ENCODE assay signal across 26 cellular contexts in genomic region chr7:77441046-77441445, GRCh38. TPM values are rescaled to one million over a fixed set of nuclear protein-coding genes. Genes with fewer than 3 reads are reported as not detected.
DNase-seq lines count a peak whose midpoint lies in the region; ATAC-seq, FAIRE-seq and TF ChIP-seq lines count a peak whose summit lies in the region.
"Had no signal": no experiment of that assay in that cellular context is flagged by ENCODE, and none has a peak within 500 bp of the region (broad histone marks: within the 10 kb centered on the region; RNA-seq: fewer than 3 reads in every experiment).

No MANE protein-coding gene starts in this region.

- in situ Hi-C loops in HepG2 (cut with HindIII; ENCODE audit: extremely low pct_ligation_motif_present, low pct_unique_long_range_greater_than_20kb) = no loop called here

- H3K9ac ChIP-seq in HepG2 (ENCODE audit: insufficient read depth, low read depth, low read length) = no peak overlapping the region

- no peak overlapping the region for H3K4me3 Mint-ChIP-seq in chondrocyte (ENCODE audit: unreplicated experiment)
- H3K4me3 Mint-ChIP-seq: CD4-positive, CD25-positive, alpha-beta regulatory T cell; GM23338; H9 had no signal

- CTCF ChIA-PET in HepG2 (lab: Yijun Ruan, JAX; ENCODE audit: low intra/inter-chr PET ratio, low total read pairs) = no interaction called here

- H3K36me3 ChIP-seq in HepG2 (replicated peaks in 1 of 2; ENCODE audit: control insufficient read depth in 1 of 2, insufficient read depth in 2 of 2, low read length in 2 of 2) (no peaks in the 10 kb centered on the region), right lobe of liver (no peaks in the 10 kb centered on the region), bronchial epithelial cell (ENCODE audit: control insufficient read depth, insufficient read depth, low read length) (no peaks in the 10 kb centered on the region), left lung (no peaks in the 10 kb centered on the region)
- H3K36me3 ChIP-seq: MG63 had no signal

- no peaks in the 10 kb centered on the region for H3K9me3 Mint-ChIP-seq in chondrocyte (ENCODE audit: low read depth)
- H3K9me3 Mint-ChIP-seq: CD4-positive, CD25-positive, alpha-beta regulatory T cell; GM23338; H9 had no signal

- H2AFZ ChIP-seq in HepG2 (ENCODE audit: low read length) = no peak overlapping the region
- H2AFZ ChIP-seq: GM23338 had no signal

- no peak for TF ChIP-seq CTCF in HepG2 (CRISPR knock-in tag; IDR thresholded peaks at IDR 0.05)
- TF ChIP-seq CTCF in right lobe of liver (IDR thresholded peaks at IDR 0.05) = no peak
- TF ChIP-seq CTCF in bronchial epithelial cell (IDR thresholded peaks at IDR 0.05; ENCODE audit: insufficient read depth, low read length, severe bottlenecking) = no peak
- no peak for TF ChIP-seq CTCF in left lung (IDR thresholded peaks at IDR 0.05)
- no peak for TF ChIP-seq CTCF in chondrocyte (IDR thresholded peaks at IDR 0.05)

- ATAC-seq in HepG2 = no peak
- no peak for ATAC-seq in right lobe of liver
- peak; percentile 62 for ATAC-seq in left lung
- no peak for ATAC-seq in GM21529 (IDR thresholded peaks at IDR 0.05; ENCODE audit: unreplicated experiment)
- ATAC-seq in GM19452 (IDR thresholded peaks at IDR 0.05; ENCODE audit: unreplicated experiment) = no peak
- ATAC-seq: GM23338 had no signal

- H3K4me1 ChIP-seq in HepG2 (ENCODE audit: insufficient read depth, low read length) (peaks cover 34% of the 10 kb centered on the region), right lobe of liver (no peaks in the 10 kb centered on the region), left lung (peaks cover 0 to 26% of the 10 kb centered on the region in 2 donors)

- no peaks in the 10 kb centered on the region for H3K27me3 ChIP-seq in HepG2 (ENCODE audit: control insufficient read depth in 1 of 2, insufficient read depth in 2 of 2, low read length in 2 of 2)
- no peaks in the 10 kb centered on the region for H3K27me3 ChIP-seq in right lobe of liver
- no peaks in the 10 kb centered on the region for H3K27me3 ChIP-seq in bronchial epithelial cell (ENCODE audit: control insufficient read depth, insufficient read depth, low read length)
- H3K27me3 ChIP-seq in left lung = no peaks in the 10 kb centered on the region
- H3K27me3 ChIP-seq: MG63 had no signal

- H3K27ac Mint-ChIP-seq in chondrocyte (ENCODE audit: unreplicated experiment) = no peak overlapping the region
- H3K27ac Mint-ChIP-seq: CD4-positive, CD25-positive, alpha-beta regulatory T cell; GM23338; H9 had no signal

- H3K4me3 ChIP-seq in HepG2 (replicated peaks in 1 of 3; ENCODE audit: insufficient read depth in 1 of 3, low read depth in 2 of 3, low read length in 3 of 3) = no peak overlapping the region
- H3K4me3 ChIP-seq in right lobe of liver = no peak overlapping the region
- H3K4me3 ChIP-seq in bronchial epithelial cell (ENCODE audit: low read depth, low read length) = no peak overlapping the region
- H3K4me3 ChIP-seq in left lung = no peak overlapping the region
- H3K4me3 ChIP-seq: GM23338, MG63 had no signal

- TF ChIP-seq POLR2A in HepG2 (IDR thresholded peaks at IDR 0.05; ENCODE audit: insufficient read depth in 1 of 2, low read depth in 2 of 2, low read length in 2 of 2) (no peak), right lobe of liver (IDR thresholded peaks at IDR 0.05) (no peak)

- no peaks in the 10 kb centered on the region for H4K20me1 ChIP-seq in HepG2 (ENCODE audit: insufficient read depth, low read length)

- no peaks in the 10 kb centered on the region for H3K79me2 ChIP-seq in HepG2 (ENCODE audit: insufficient read depth, low read length)

- intact Hi-C loops in HepG2 (cut with micrococcal nuclease; ENCODE audit: unreplicated experiment) = no loop called here
- intact Hi-C loops in right lobe of liver (cut with DNase I) = no loop called here
- intact Hi-C loops in left lung (cut with DNase I) = no loop called here

- FAIRE-seq in HepG2 (lab: Jason Lieb, UNC) (no peak), bronchial epithelial cell (lab: Jason Lieb, UNC) (no peak)
- FAIRE-seq: GM12892, HTR-8/SVneo had no signal

- DNase-seq in HepG2 (ENCODE audit: low spot score) (no peak), right lobe of liver (no peak), bronchial epithelial cell (ENCODE audit: low read depth) (peak; percentile 77), left lung (no peak), GM03348 (ENCODE audit: low spot score) (no peak), chondrocyte (ENCODE audit: low spot score) (no peak)
- DNase-seq: CD4-positive, CD25-positive, alpha-beta regulatory T cell; COR-L47; DMS79; EL; GF-D8; H9; KG1; MG63; NCI-H1694; NCI-H2081; NCI-H2227 treated with DMSO at 0.1 percent for 48 hours; NCI-H526 treated with DMSO at 0.1 percent for 48 hours; RPMI8226; SHP77 had no signal

- no peaks in the 10 kb centered on the region for H3K9me3 ChIP-seq in HepG2 (ENCODE audit: low read length)
- no peaks in the 10 kb centered on the region for H3K9me3 ChIP-seq in right lobe of liver
- H3K9me3 ChIP-seq in left lung = no peaks in the 10 kb centered on the region
- H3K9me3 ChIP-seq: MG63 had no signal

- H3K27me3 Mint-ChIP-seq in chondrocyte (ENCODE audit: low read depth) = no peaks in the 10 kb centered on the region

- no peak for TF ChIP-seq RAD21 in HepG2 (CRISPR knock-in tag; IDR thresholded peaks at IDR 0.05)

- no TSS peak for BruUV-seq in HepG2 (replicated peaks; lab: Mats Ljungman, UMichigan)

- H3K4me2 ChIP-seq in HepG2 (ENCODE audit: low read depth, low read length) = no peak overlapping the region
- H3K4me2 ChIP-seq: GM23338 had no signal

- POLR2A ChIA-PET in HepG2 (lab: Yijun Ruan, JAX) = no interaction called here

- 46% methylated on average over 2 of the region's 2 CpGs for WGBS in HepG2 (ENCODE audit: low lambda C conversion rate)
- WGBS in right lobe of liver (ENCODE audit: insufficient coverage, low coverage, low lambda C conversion rate, missing lambda C conversion rate) = 89% methylated on average over 2 of the region's 2 CpGs

- TF ChIP-seq EP300 in HepG2 (IDR thresholded peaks at IDR 0.05; ENCODE audit: low read depth in 2 of 2, low read length in 2 of 2) (no peak), HepG2 (CRISPR knock-in tag; IDR thresholded peaks at IDR 0.05; ENCODE audit: borderline replicate concordance) (no peak)

- peaks cover 29% of the 10 kb centered on the region for H3K4me1 Mint-ChIP-seq in chondrocyte (ENCODE audit: low read depth)
- H3K4me1 Mint-ChIP-seq: CD4-positive, CD25-positive, alpha-beta regulatory T cell had no signal

- no peaks in the 10 kb centered on the region for H3K36me3 Mint-ChIP-seq in chondrocyte (ENCODE audit: low read depth)
- H3K36me3 Mint-ChIP-seq: CD4-positive, CD25-positive, alpha-beta regulatory T cell had no signal

- H3K27ac ChIP-seq in HepG2 (ENCODE audit: extremely low read length, insufficient read depth, low read length) (no peak overlapping the region), right lobe of liver (no peak overlapping the region), left lung (no peak overlapping the region)
- H3K27ac ChIP-seq: 22Rv1 had no signal

TF ChIP-seq in HepG2, 621 proteins besides CTCF, POLR2A, EP300 and RAD21:
- TF ChIP-seq ZSCAN22 (CRISPR knock-in tag; IDR thresholded peaks at IDR 0.05) = 0 out of 2 replicates have a peak, but pooled peaks have one; percentile 57
- no peak for TF ChIP-seq ZNF563 (CRISPR knock-in tag; IDR thresholded peaks at IDR 0.05)
TF ChIP-seq in HepG2: peak in this region for 1.

RNA-seq across cellular contexts. Expression of gene GSAP, which starts 24.9 kb away (rescaled TPM):
- total RNA-seq in HepG2 (2016; rRNA removed; fragmentation: Illumina TruSeq; extraction: Trizol) (15.6 and 34.6 TPM in 2 replicates), right lobe of liver (10 to 100 TPM; 14.1 to 34.6 (median 26.5) TPM), bronchial epithelial cell (10.3 and 20.4 TPM in 2 replicates), left lung (10 to 100 TPM; 40.9 to 45.4 TPM), chondrocyte (0.58 to 3.1 TPM (median 1.9 TPM) in 3 replicates)
- total RNA-seq in HepG2 (2016; cell fraction: cytosol; rRNA removed; fragmentation: Illumina TruSeq; extraction: Trizol; ENCODE audit: low read depth) = 16.9 and 17.1 TPM in 2 replicates
- 17.6 and 34.6 TPM in 2 replicates for total RNA-seq in HepG2 (2016; cell fraction: insoluble cytoplasmic fraction; rRNA removed; fragmentation: Illumina TruSeq; extraction: Trizol)
- total RNA-seq in HepG2 (2016; cell fraction: membrane; rRNA removed; fragmentation: Illumina TruSeq; extraction: Trizol) = 15.9 and 18.6 TPM in 2 replicates
- 83.9 and 97.3 TPM in 2 replicates for total RNA-seq in HepG2 (2016; cell fraction: nucleus; rRNA removed; fragmentation: Illumina TruSeq; extraction: Trizol)
- polyA plus RNA-seq in HepG2 (2011; rRNA removed) = 33.6 and 40.6 TPM in 2 replicates
- 6.9 and 7.5 TPM in 2 replicates for polyA plus RNA-seq in HepG2 (2011; cell fraction: cytosol; rRNA removed)
- 125 and 131 TPM in 2 replicates for polyA plus RNA-seq in HepG2 (2011; cell fraction: nucleus; rRNA removed)
- polyA plus RNA-seq in HepG2 (2012) = 13.4 and 21.8 TPM in 2 replicates
- 2.5 and 2.9 TPM in 2 replicates for polyA plus RNA-seq in HepG2 (2016; cell fraction: cytosol; fragmentation: Illumina TruSeq; extraction: Trizol; ENCODE audit: low read depth)
- 11.8 and 12.4 TPM in 2 replicates for polyA plus RNA-seq in HepG2 (2016; cell fraction: insoluble cytoplasmic fraction; fragmentation: Illumina TruSeq; extraction: Trizol; ENCODE audit: low read depth)
- 5.4 and 5.5 TPM in 2 replicates for polyA plus RNA-seq in HepG2 (2016; cell fraction: membrane; fragmentation: Illumina TruSeq; extraction: Trizol; ENCODE audit: low read depth)
- 116 and 121 TPM in 2 replicates for polyA plus RNA-seq in HepG2 (2016; cell fraction: nucleus; fragmentation: Illumina TruSeq; extraction: Trizol; ENCODE audit: insufficient read depth, low read depth)
- polyA minus RNA-seq in HepG2 (2011; rRNA and poly(A)+ RNA removed; ENCODE audit: low replicate concordance) = 28.9 TPM in 1 of 2 replicates, not detected in the other
- polyA minus RNA-seq in HepG2 (2011; cell fraction: cytosol; rRNA and poly(A)+ RNA removed) = 5.1 and 7.3 TPM in 2 replicates
- polyA minus RNA-seq in HepG2 (2011; cell fraction: nucleus; rRNA and poly(A)+ RNA removed) = 126 and 129 TPM in 2 replicates
